Comparison of ENCODE assay signal across 25 cellular contexts in genomic region chr2:1328684-1329083, GRCh38.
"Had no signal": no experiment of that assay in that cellular context is flagged by ENCODE, and none has a peak within 500 bp of the region (broad histone marks: within the 10 kb centered on the region; RNA-seq: fewer than 3 reads in every experiment).

No MANE protein-coding gene starts in this region.

- ATAC-seq: natural killer cell; pancreas; right cardiac atrium; stimulated activated effector memory CD8-positive, alpha-beta T cell treated with anti-CD3 and anti-CD28 coated beads, Interleukin-12 subunit alpha, Interleukin-12 subunit beta, amount 100 ng/mL, for 72 hours had no signal

- H3K9me3 ChIP-seq: pancreas, prostate gland, sigmoid colon, spleen, suprapubic skin, thoracic aorta, tibial artery, vagina had no signal

- H3K4me3 ChIP-seq: left ventricle myocardium inferior, lung, neural progenitor cell, pancreas, prostate gland, sigmoid colon, spleen, suprapubic skin, thoracic aorta, tibial artery, vagina had no signal

- H3K36me3 ChIP-seq: left ventricle myocardium inferior, neural progenitor cell, pancreas, prostate gland, sigmoid colon, spleen, suprapubic skin, thoracic aorta, tibial artery, vagina had no signal

- H3K4me2 ChIP-seq: neural progenitor cell had no signal

- H3K27me3 ChIP-seq: neural progenitor cell, pancreas, sigmoid colon, spleen, suprapubic skin, tibial artery, vagina had no signal

- H3K9ac ChIP-seq: neural progenitor cell had no signal

- DNase-seq: hypothalamus; immature natural killer cell; islet precursor cell; left ventricle myocardium inferior; mesendoderm; naive B cell; natural killer cell; nephron progenitor cell; pancreas; posterior cingulate gyrus; retina; right cardiac atrium; sigmoid colon; small intestine; spleen; stimulated activated CD4-positive, alpha-beta T cell treated with anti-CD3 and anti-CD28 coated beads, Interleukin-4, amount 100 ng/mL, for 24 hours; stimulated activated naive CD4-positive, alpha-beta T cell; tibial artery had no signal

- H2AFZ ChIP-seq: neural progenitor cell had no signal

- H3K27ac ChIP-seq: left ventricle myocardium inferior, neural progenitor cell, pancreas, prostate gland, sigmoid colon, spleen, suprapubic skin, thoracic aorta, tibial artery, vagina had no signal

- H3K4me1 ChIP-seq: left ventricle myocardium inferior, neural progenitor cell, prostate gland, sigmoid colon, spleen, suprapubic skin, tibial artery, vagina had no signal

- FAIRE-seq: pancreas, small intestine had no signal
